ENCODE assay signal across 18 cellular contexts in genomic region chr9:69605406-69605805, GRCh38.
DNase-seq lines count a peak whose midpoint lies in the region; ATAC-seq lines count a peak whose summit lies in the region.
"Had no signal": no experiment of that assay in that cellular context is flagged by ENCODE, and none has a peak within 500 bp of the region (broad histone marks: within the 10 kb centered on the region; RNA-seq: fewer than 3 reads in every experiment).

No MANE protein-coding gene starts in this region.

- intact Hi-C loops in left cardiac atrium (cut with DNase I) (no loop called here), Right ventricle myocardium inferior (cut with DNase I) (no loop called here)

- DNase-seq in left cardiac atrium = no peak
- DNase-seq in Right ventricle myocardium inferior (ENCODE audit: missing footprints) = no peak
- DNase-seq in NCI-H146 (lab: John Stamatoyannopoulos, UW) = peak; percentile 36
- peak; percentile 16 for DNase-seq in SW480 (ENCODE audit: low spot score)
- DNase-seq: activated CD4-positive, alpha-beta T cell treated with anti-CD3 and anti-CD28 coated beads for 4 hours; activated gamma-delta T cell; activated T-cell treated with anti-CD3 and anti-CD28 coated beads, Interleukin-2, amount 50 U/mL, for 1 hour; Calu3; GOT3; left colon; NCI-H1048; NCI-H526; right cardiac atrium; stimulated activated CD4-positive, alpha-beta T cell treated with anti-CD3 and anti-CD28 coated beads, Interleukin-2, amount 100 ng/mL, for 48 hours had no signal

- peak; percentile 34 to 58 for ATAC-seq in left cardiac atrium
- ATAC-seq in Right ventricle myocardium inferior = no peak
- ATAC-seq in GM18868 (IDR thresholded peaks at IDR 0.05; ENCODE audit: unreplicated experiment) = no peak
- no peak for ATAC-seq in GM18873 (IDR thresholded peaks at IDR 0.05; ENCODE audit: low FRiP score, unreplicated experiment)
- no peak for ATAC-seq in HG02852 (IDR thresholded peaks at IDR 0.05; ENCODE audit: unreplicated experiment)
- ATAC-seq: gastroesophageal sphincter, left colon had no signal

Comparison
In these comparisons a context has a peak if more than half of its experiments do, and no peak if none do; other contexts are left out.
1. ATAC-seq: peak in left cardiac atrium (2 of 2); none in Right ventricle myocardium inferior (single experiment), GM18868 (single experiment), GM18873 (single experiment) and HG02852 (single experiment).
2. DNase-seq: peak in NCI-H146 (single experiment) and SW480 (single experiment); none in left cardiac atrium (single experiment) and Right ventricle myocardium inferior (single experiment).